In the genomic region with DNA sequence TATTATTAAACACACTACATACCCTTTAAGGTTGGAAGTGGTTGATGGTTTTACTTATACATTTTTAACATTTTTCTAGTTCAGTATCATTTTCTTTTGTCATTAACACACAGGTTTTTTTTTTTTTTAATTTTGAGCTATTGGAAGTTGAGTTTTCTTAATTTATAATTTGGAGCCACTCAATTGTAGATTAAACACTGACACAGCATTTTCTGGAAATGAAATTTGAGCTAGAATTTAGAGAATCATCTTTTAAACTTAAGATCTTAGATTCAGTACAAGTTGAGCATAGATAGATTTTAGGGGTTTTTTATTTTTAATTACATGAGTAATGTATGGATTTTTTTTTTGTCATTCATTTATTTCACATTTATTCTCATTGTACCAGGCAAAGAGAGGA, we compare ENCODE assay signal across 32 cellular contexts. TPM values are rescaled to one million over a fixed set of nuclear protein-coding genes. Genes with fewer than 3 reads are reported as not detected.
DNase-seq lines count a peak whose midpoint lies in the region; ATAC-seq and TF ChIP-seq lines count a peak whose summit lies in the region.
"Had no signal": no experiment of that assay in that cellular context is flagged by ENCODE, and none has a peak within 500 bp of the region (broad histone marks: within the 10 kb centered on the region; RNA-seq: fewer than 3 reads in every experiment).

No MANE protein-coding gene starts in this region.

- no peak overlapping the region for H3K18ac ChIP-seq in H9 (ENCODE audit: insufficient read length, low read depth, low read length)

- H3K9me3 Mint-ChIP-seq in activated CD8-positive, alpha-beta T cell treated with anti-CD3 and anti-CD28 coated beads for 36 hours, result peaks cover 5% of the 10 kb centered on the region
- H3K9me3 Mint-ChIP-seq in activated CD8-positive, alpha-beta T cell treated with anti-CD3 and anti-CD28 coated beads, Interleukin-2, amount 10 ng/mL, durations not matched to agents 7 days and 5 days (ENCODE audit: insufficient read depth), result peaks cover 5% of the 10 kb centered on the region
- peaks cover 0 to 3% (median 0%) of the 10 kb centered on the region in 9 donors for H3K9me3 Mint-ChIP-seq in naive thymus-derived CD8-positive, alpha-beta T cell
- H3K9me3 Mint-ChIP-seq in H9, result no peaks in the 10 kb centered on the region
- H3K9me3 Mint-ChIP-seq: neural crest cell had no signal

- no peak overlapping the region for H3K23ac ChIP-seq in H9 (ENCODE audit: insufficient read length, low read depth, low read length)

- no peak for TF ChIP-seq CTCF in activated CD8-positive, alpha-beta T cell treated with anti-CD3 and anti-CD28 coated beads for 36 hours (IDR thresholded peaks at IDR 0.05)
- no peak for TF ChIP-seq CTCF in upper lobe of right lung (IDR thresholded peaks at IDR 0.05)
- no peak for TF ChIP-seq CTCF in H9 (conservative IDR thresholded peaks at IDR 0.05)

- H3K14ac ChIP-seq in H9 (ENCODE audit: insufficient read depth, low read length), result no peak overlapping the region

- CTCF ChIA-PET in activated CD8-positive, alpha-beta T cell treated with anti-CD3 and anti-CD28 coated beads for 36 hours (lab: Charles Lee), result no interaction called here
- CTCF ChIA-PET in activated CD8-positive, alpha-beta T cell treated with anti-CD3 and anti-CD28 coated beads, Interleukin-2, amount 10 ng/mL, durations not matched to agents 7 days and 5 days (lab: Charles Lee), result no interaction called here

- no peak overlapping the region for H4K5ac ChIP-seq in H9 (ENCODE audit: insufficient read length, low read depth, low read length)

- DNase-seq in activated CD8-positive, alpha-beta T cell treated with anti-CD3 and anti-CD28 coated beads for 36 hours, result no peak
- no peak for DNase-seq in activated CD8-positive, alpha-beta T cell treated with anti-CD3 and anti-CD28 coated beads, Interleukin-2, amount 10 ng/mL, durations not matched to agents 7 days and 5 days
- DNase-seq in T-helper 17 cell (no peak), upper lobe of right lung (no peak), H9 (no peak)
- no peak for DNase-seq in naive thymus-derived CD8-positive, alpha-beta T cell
- no peak for DNase-seq in activated CD8-positive, alpha-beta memory T cell treated with anti-CD3 and anti-CD28 coated beads, Interleukin-2, amount 50 U/mL, for 48 hours
- DNase-seq: 8988T; activated CD4-positive, alpha-beta memory T cell treated with anti-CD3 and anti-CD28 coated beads, Interleukin-2, amount 10 ng/mL, durations not matched to agents 7 days and 5 days; activated T-cell treated with anti-CD3 and anti-CD28 coated beads for 4 hours; AML-193; anterior cingulate cortex; colonic mucosa; DND-41; effector memory CD4-positive, alpha-beta T cell; head of caudate nucleus; kidney glomerular epithelial cell; lower lobe of right lung; NCI-H1417; NCI-H2081; NCI-H2227 treated with DMSO at 0.1 percent for 48 hours; NCI-H526 treated with DMSO at 0.1 percent for 48 hours; SHP77 treated with DMSO at 0.1 percent for 48 hours; stimulated activated CD4-positive, alpha-beta T cell treated with anti-CD3 and anti-CD28 coated beads, Interleukin-2, amount 100 ng/mL, for 48 hours; SW 1271 had no signal

- no peak overlapping the region for H3K4ac ChIP-seq in H9 (ENCODE audit: low read depth, low read length)

- H3K36me3 Mint-ChIP-seq in activated CD8-positive, alpha-beta T cell treated with anti-CD3 and anti-CD28 coated beads for 36 hours (ENCODE audit: low read depth), result peaks cover 60% of the 10 kb centered on the region
- peaks cover 76% of the 10 kb centered on the region for H3K36me3 Mint-ChIP-seq in activated CD8-positive, alpha-beta T cell treated with anti-CD3 and anti-CD28 coated beads, Interleukin-2, amount 10 ng/mL, durations not matched to agents 7 days and 5 days (ENCODE audit: low read depth)
- H3K36me3 Mint-ChIP-seq in T-helper 17 cell (ENCODE audit: low read depth) (peaks cover 14% of the 10 kb centered on the region), H9 (ENCODE audit: insufficient read depth in 1 of 3, low read depth in 3 of 3) (peaks cover 5 to 33% (median 25%) of the 10 kb centered on the region in 3 experiments)
- peaks cover 5 to 78% (median 28%) of the 10 kb centered on the region in 3 donors for H3K36me3 Mint-ChIP-seq in naive thymus-derived CD8-positive, alpha-beta T cell

- no peaks in the 10 kb centered on the region for H3K27me3 Mint-ChIP-seq in activated CD8-positive, alpha-beta T cell treated with anti-CD3 and anti-CD28 coated beads for 36 hours
- H3K27me3 Mint-ChIP-seq in activated CD8-positive, alpha-beta T cell treated with anti-CD3 and anti-CD28 coated beads, Interleukin-2, amount 10 ng/mL, durations not matched to agents 7 days and 5 days (ENCODE audit: low read depth), result no peaks in the 10 kb centered on the region
- no peaks in the 10 kb centered on the region for H3K27me3 Mint-ChIP-seq in T-helper 17 cell
- no peaks in the 10 kb centered on the region for H3K27me3 Mint-ChIP-seq in naive thymus-derived CD8-positive, alpha-beta T cell
- no peaks in the 10 kb centered on the region for H3K27me3 Mint-ChIP-seq in H9 (ENCODE audit: low read depth)
- H3K27me3 Mint-ChIP-seq: activated CD4-positive, alpha-beta memory T cell treated with anti-CD3 and anti-CD28 coated beads, Interleukin-2, amount 10 ng/mL, durations not matched to agents 7 days and 5 days had no signal

- H3K4me2 ChIP-seq in BLaER1, result 0 out of 2 replicates have a peak overlapping the region, but pooled peaks have one; percentile 14
- H3K4me2 ChIP-seq in H9 (ENCODE audit: insufficient read depth, insufficient read length, low read length), result no peak overlapping the region

- H3K4me1 ChIP-seq in BLaER1, result peaks cover 26% of the 10 kb centered on the region
- peaks cover 4% of the 10 kb centered on the region for H3K4me1 ChIP-seq in upper lobe of right lung
- H3K4me1 ChIP-seq in H9 (ENCODE audit: insufficient read depth, low read length), result no peaks in the 10 kb centered on the region
- H3K4me1 ChIP-seq: colonic mucosa, right atrium auricular region had no signal

- no peak overlapping the region for H2AFZ ChIP-seq in H9 (ENCODE audit: low read length)
- H2AFZ ChIP-seq: parathyroid adenoma had no signal

- H3K4me1 Mint-ChIP-seq in activated CD8-positive, alpha-beta T cell treated with anti-CD3 and anti-CD28 coated beads for 36 hours (ENCODE audit: low read depth), result peaks cover 65% of the 10 kb centered on the region
- H3K4me1 Mint-ChIP-seq in activated CD8-positive, alpha-beta T cell treated with anti-CD3 and anti-CD28 coated beads, Interleukin-2, amount 10 ng/mL, durations not matched to agents 7 days and 5 days (ENCODE audit: low read depth), result peaks cover 46% of the 10 kb centered on the region
- H3K4me1 Mint-ChIP-seq in T-helper 17 cell (peaks cover 42% of the 10 kb centered on the region), H9 (peaks cover 11% of the 10 kb centered on the region in 2 experiments)
- peaks cover 35 to 71% (median 59%) of the 10 kb centered on the region in 4 donors for H3K4me1 Mint-ChIP-seq in naive thymus-derived CD8-positive, alpha-beta T cell
- H3K4me1 Mint-ChIP-seq: neural crest cell had no signal

- H3T11ph ChIP-seq in H9 (ENCODE audit: low read length), result no peak overlapping the region

- no peak for ATAC-seq in activated CD8-positive, alpha-beta T cell treated with anti-CD3 and anti-CD28 coated beads for 36 hours
- no peak for ATAC-seq in activated CD8-positive, alpha-beta T cell treated with anti-CD3 and anti-CD28 coated beads, Interleukin-2, amount 10 ng/mL, durations not matched to agents 7 days and 5 days
- ATAC-seq in T-helper 17 cell (no peak), upper lobe of right lung (no peak)
- ATAC-seq in naive thymus-derived CD8-positive, alpha-beta T cell, result no peak
- ATAC-seq: activated CD4-positive, CD25-positive, alpha-beta regulatory T cell treated with anti-CD3 and anti-CD28 coated beads, Interleukin-2, amount 50 U/mL, for 24 hours; lower lobe of right lung; Panc1 had no signal

- no peaks in the 10 kb centered on the region for H3K79me1 ChIP-seq in H9 (ENCODE audit: insufficient read depth, low read depth, low read length, poor library complexity, severe bottlenecking)

- no peaks in the 10 kb centered on the region for H3K23me2 ChIP-seq in H9 (ENCODE audit: insufficient read length, low read depth, low read length, poor library complexity, severe bottlenecking)

- H3K56ac ChIP-seq in H9 (ENCODE audit: insufficient read length, low read depth, low read length), result no peak overlapping the region

- intact Hi-C loops in activated CD8-positive, alpha-beta T cell treated with anti-CD3 and anti-CD28 coated beads for 36 hours (cut with micrococcal nuclease), result no loop called here
- intact Hi-C loops in upper lobe of right lung (cut with DNase I), result no loop called here

- H3K4me3 Mint-ChIP-seq in activated CD8-positive, alpha-beta T cell treated with anti-CD3 and anti-CD28 coated beads for 36 hours, result no peak overlapping the region
- H3K4me3 Mint-ChIP-seq in activated CD8-positive, alpha-beta T cell treated with anti-CD3 and anti-CD28 coated beads, Interleukin-2, amount 10 ng/mL, durations not matched to agents 7 days and 5 days, result no peak overlapping the region
- no peak overlapping the region for H3K4me3 Mint-ChIP-seq in T-helper 17 cell
- H3K4me3 Mint-ChIP-seq in naive thymus-derived CD8-positive, alpha-beta T cell, result peak overlapping the region in 1 of 10 donors; percentile 62
- no peak overlapping the region for H3K4me3 Mint-ChIP-seq in H9
- H3K4me3 Mint-ChIP-seq: activated CD4-positive, alpha-beta memory T cell treated with anti-CD3 and anti-CD28 coated beads, Interleukin-2, amount 10 ng/mL, durations not matched to agents 7 days and 5 days; neural crest cell had no signal

- H2BK20ac ChIP-seq in H9 (ENCODE audit: low read depth, low read length, poor library complexity, severe bottlenecking), result no peak overlapping the region

- POLR2A ChIA-PET in activated CD8-positive, alpha-beta T cell treated with anti-CD3 and anti-CD28 coated beads for 36 hours (lab: Charles Lee), result interaction anchor here (0.6 to 0.9 kb wide), 2 partner anchors 17 to 34 kb away, joined by 3 to 7 read pairs; no protein-coding TSS in a partner anchor
- POLR2A ChIA-PET in activated CD8-positive, alpha-beta T cell treated with anti-CD3 and anti-CD28 coated beads, Interleukin-2, amount 10 ng/mL, durations not matched to agents 7 days and 5 days (lab: Charles Lee), result no interaction called here
- POLR2A ChIA-PET in naive thymus-derived CD8-positive, alpha-beta T cell (lab: Charles Lee), result interaction anchor here (0.7 to 3.2 kb wide), 2 partner anchors 14 to 34 kb away, joined by 4 to 13 read pairs; partner anchors contain the start of gene RASA2

- no peak overlapping the region for H3K27ac ChIP-seq in BLaER1
- H3K27ac ChIP-seq in upper lobe of right lung, result no peak overlapping the region
- no peak overlapping the region for H3K27ac ChIP-seq in H9 (ENCODE audit: insufficient read length, low read depth, low read length)
- H3K27ac ChIP-seq: colonic mucosa, lower lobe of right lung, parathyroid adenoma, right atrium auricular region, suprapubic skin had no signal

- peak overlapping the region; percentile 66 for H3K27ac Mint-ChIP-seq in activated CD8-positive, alpha-beta T cell treated with anti-CD3 and anti-CD28 coated beads for 36 hours
- H3K27ac Mint-ChIP-seq in activated CD8-positive, alpha-beta T cell treated with anti-CD3 and anti-CD28 coated beads, Interleukin-2, amount 10 ng/mL, durations not matched to agents 7 days and 5 days, result no peak overlapping the region
- H3K27ac Mint-ChIP-seq in T-helper 17 cell (peak overlapping the region; percentile 6), H9 (no peak overlapping the region)
- peak overlapping the region in 9 of 10 donors; percentile 2 to 87 (median 65) for H3K27ac Mint-ChIP-seq in naive thymus-derived CD8-positive, alpha-beta T cell
- H3K27ac Mint-ChIP-seq: activated CD4-positive, alpha-beta memory T cell treated with anti-CD3 and anti-CD28 coated beads, Interleukin-2, amount 10 ng/mL, durations not matched to agents 7 days and 5 days had no signal

- peaks cover 22% of the 10 kb centered on the region for H3K36me3 ChIP-seq in BLaER1
- peaks cover 35% of the 10 kb centered on the region for H3K36me3 ChIP-seq in upper lobe of right lung
- H3K36me3 ChIP-seq: colonic mucosa had no signal

- no peak overlapping the region for H4K8ac ChIP-seq in H9 (replicated peaks; ENCODE audit: insufficient read length, low read depth, low read length)

- no peak overlapping the region for H4K91ac ChIP-seq in H9 (ENCODE audit: insufficient read length, low read depth, low read length)

- no peaks in the 10 kb centered on the region for H3K79me2 ChIP-seq in H9 (ENCODE audit: insufficient read depth, low read length)
- H3K79me2 ChIP-seq: parathyroid adenoma had no signal

- H2AK5ac ChIP-seq in H9 (ENCODE audit: insufficient read length, low read length), result no peak overlapping the region

- no peak overlapping the region for H2BK120ac ChIP-seq in H9 (ENCODE audit: low read depth, low read length, poor library complexity, severe bottlenecking)

- no peaks in the 10 kb centered on the region for H4K20me1 ChIP-seq in BLaER1
- H4K20me1 ChIP-seq in H9 (ENCODE audit: control insufficient read depth, insufficient read depth, insufficient read length), result no peaks in the 10 kb centered on the region

- H3K27me3 ChIP-seq in BLaER1, result no peaks in the 10 kb centered on the region
- H3K27me3 ChIP-seq in upper lobe of right lung, result no peaks in the 10 kb centered on the region
- no peaks in the 10 kb centered on the region for H3K27me3 ChIP-seq in H9 (ENCODE audit: insufficient read depth, low read length)
- H3K27me3 ChIP-seq: colonic mucosa, right atrium auricular region, suprapubic skin had no signal

- H3K9ac ChIP-seq in BLaER1 (no peak overlapping the region), H9 (ENCODE audit: extremely low read depth, insufficient read length, low read length) (no peak overlapping the region)
- H3K9ac ChIP-seq: parathyroid adenoma had no signal

- H2BK12ac ChIP-seq in H9 (ENCODE audit: insufficient read length, low read depth, low read length), result no peak overlapping the region

- H2BK5ac ChIP-seq in H9 (ENCODE audit: insufficient read length, low read length), result no peak overlapping the region

- H3K4me3 ChIP-seq in BLaER1 (no peak overlapping the region), upper lobe of right lung (no peak overlapping the region)
- H3K4me3 ChIP-seq: colonic mucosa, lower lobe of right lung, right atrium auricular region, suprapubic skin had no signal

- no peak overlapping the region for H2BK15ac ChIP-seq in H9 (ENCODE audit: low read depth, low read length)

- H3K9me3 ChIP-seq in BLaER1 (peaks cover 15% of the 10 kb centered on the region), T-helper 17 cell (ENCODE audit: control insufficient read depth, low read length, poor library complexity, severe bottlenecking) (no peaks in the 10 kb centered on the region), upper lobe of right lung (no peaks in the 10 kb centered on the region), H9 (ENCODE audit: control insufficient read depth, low read depth, low read length) (no peaks in the 10 kb centered on the region)
- H3K9me3 ChIP-seq: colonic mucosa, lower lobe of right lung, right atrium auricular region, suprapubic skin had no signal

RNA-seq across cellular contexts. Expression of gene RASA2, which starts 35.0 kb away (rescaled TPM):
- total RNA-seq in activated CD8-positive, alpha-beta T cell treated with anti-CD3 and anti-CD28 coated beads for 36 hours, result 10 to 100 TPM; 35.4 to 41.5 TPM
- total RNA-seq in activated CD8-positive, alpha-beta T cell treated with anti-CD3 and anti-CD28 coated beads, Interleukin-2, amount 10 ng/mL, durations not matched to agents 7 days and 5 days, result 10 to 100 TPM; 56.8 to 60.2 TPM
- 10 to 100 TPM; 56.7 to 57.9 TPM for total RNA-seq in T-helper 17 cell
- total RNA-seq in naive thymus-derived CD8-positive, alpha-beta T cell, result 100 to 1,000 TPM; 112 to 124 TPM
- polyA plus RNA-seq in naive thymus-derived CD8-positive, alpha-beta T cell, result 10 to 100 TPM; 55.0 to 66.8 (median 57.9) TPM
- 30.3 TPM for total RNA-seq in upper lobe of right lung
- 21.5 and 24.4 TPM in 2 replicates for total RNA-seq in H9 (2021)

Comparison
In these comparisons a context has a peak if more than half of its experiments do, and no peak if none do; other contexts are left out.
1. H3K27ac Mint-ChIP-seq: peak in activated CD8-positive, alpha-beta T cell treated with anti-CD3 and anti-CD28 coated beads for 36 hours (single experiment), T-helper 17 cell (single experiment) and naive thymus-derived CD8-positive, alpha-beta T cell (9 of 10); none in activated CD8-positive, alpha-beta T cell treated with anti-CD3 and anti-CD28 coated beads, Interleukin-2, amount 10 ng/mL, durations not matched to agents 7 days and 5 days (single experiment) and H9 (0 of 3).